ENCODE assay signal across 8 cellular contexts in genomic region chr3:58052373-58053273, GRCh38. TPM values are rescaled to one million over a fixed set of nuclear protein-coding genes. Genes with fewer than 3 reads are reported as not detected.
DNase-seq lines count a peak whose midpoint lies in the region; ATAC-seq and TF ChIP-seq lines count a peak whose summit lies in the region.

No MANE protein-coding gene starts in this region.

- H3K36me3 ChIP-seq in BE2C (no peaks in the 10 kb centered on the region), gastroesophageal sphincter (peaks cover 0 to 6% of the 10 kb centered on the region in 2 donors)

- no peak for TF ChIP-seq POLR2A in gastroesophageal sphincter (IDR thresholded peaks at IDR 0.05)

- peak overlapping the region; percentile 47 to 85 (median 84) for H3K27ac ChIP-seq in gastroesophageal sphincter

- no peaks in the 10 kb centered on the region for H3K27me3 Mint-ChIP-seq in activated T-cell treated with anti-CD3 and anti-CD28 coated beads, Interleukin-2, amount 50 U/mL, for 24 hours

- H3K27me3 ChIP-seq in BE2C = no peaks in the 10 kb centered on the region
- no peaks in the 10 kb centered on the region for H3K27me3 ChIP-seq in gastroesophageal sphincter

- peaks cover 30% of the 10 kb centered on the region for H3K4me1 Mint-ChIP-seq in activated T-cell treated with anti-CD3 and anti-CD28 coated beads, Interleukin-2, amount 50 U/mL, for 24 hours (ENCODE audit: low read depth)

- TF ChIP-seq CTCF in BE2C (IDR thresholded peaks at IDR 0.05; ENCODE audit: low read depth, low read length) = no peak
- no peak for TF ChIP-seq CTCF in gastroesophageal sphincter (IDR thresholded peaks at IDR 0.05)

- DNase-seq in BE2C (peak; percentile 62), pons (ENCODE audit: low spot score) (peak; percentile 84), NCI-H1436 (lab: John Stamatoyannopoulos, UW) (no peak), NCI-H82 (lab: John Stamatoyannopoulos, UW) (no peak)
- peak; percentile 56 for DNase-seq in activated T-cell treated with anti-CD3 and anti-CD28 coated beads, Interleukin-2, amount 50 U/mL, for 24 hours

- no peak for TF ChIP-seq EP300 in gastroesophageal sphincter (IDR thresholded peaks at IDR 0.05)

- peak; percentile 44 for ATAC-seq in HG03575 (IDR thresholded peaks at IDR 0.05; ENCODE audit: extremely low read depth, insufficient number of reproducible peaks, low FRiP score, unreplicated experiment)
- peak; percentile 69 for ATAC-seq in gastroesophageal sphincter
- no peak for ATAC-seq in GM18873 (IDR thresholded peaks at IDR 0.05; ENCODE audit: low FRiP score, unreplicated experiment)

- no peaks in the 10 kb centered on the region for H3K9me3 Mint-ChIP-seq in activated T-cell treated with anti-CD3 and anti-CD28 coated beads, Interleukin-2, amount 50 U/mL, for 24 hours

- H3K36me3 Mint-ChIP-seq in activated T-cell treated with anti-CD3 and anti-CD28 coated beads, Interleukin-2, amount 50 U/mL, for 24 hours (ENCODE audit: low read depth) = no peaks in the 10 kb centered on the region

- H3K4me3 ChIP-seq in BE2C (ENCODE audit: low read depth, low read length) (no peak overlapping the region), gastroesophageal sphincter (no peak overlapping the region)

- 24 to 25% methylated on average over 3 to 7 of the region's 8 CpGs for WGBS in gastroesophageal sphincter (ENCODE audit: low coverage in 1 of 2), 2 donors

- no peak overlapping the region for H3K4me3 Mint-ChIP-seq in activated T-cell treated with anti-CD3 and anti-CD28 coated beads, Interleukin-2, amount 50 U/mL, for 24 hours

- H3K9me3 ChIP-seq in BE2C = no peaks in the 10 kb centered on the region
- H3K9me3 ChIP-seq in gastroesophageal sphincter = no peaks in the 10 kb centered on the region

- peak overlapping the region; percentile 85 for H3K27ac Mint-ChIP-seq in activated T-cell treated with anti-CD3 and anti-CD28 coated beads, Interleukin-2, amount 50 U/mL, for 24 hours

- peaks cover 6% of the 10 kb centered on the region; the same call in 1 of the 2 replicates for H3K4me1 ChIP-seq in BE2C
- H3K4me1 ChIP-seq in gastroesophageal sphincter = peaks cover 10 to 90% (median 36%) of the 10 kb centered on the region in 3 donors

RNA-seq across cellular contexts. Expression of gene FLNB, which starts 44.4 kb away (rescaled TPM):
- 20.1 TPM for polyA plus RNA-seq in BE2C (2012; ENCODE audit: insufficient read depth, insufficient read length, low read depth)
- 100 to 1,000 TPM in 1 of 4 donors, 10 to 100 TPM in 3; 60.2 to 138 (median 96.2) TPM for total RNA-seq in gastroesophageal sphincter

Comparison
In these comparisons a context has a peak if more than half of its experiments do, and no peak if none do; other contexts are left out.
1. DNase-seq: peak in BE2C (single experiment), activated T-cell treated with anti-CD3 and anti-CD28 coated beads, Interleukin-2, amount 50 U/mL, for 24 hours (single experiment) and pons (single experiment); none in NCI-H1436 (single experiment) and NCI-H82 (single experiment).